In genomic region chr1:84913025-84913892, GRCh38 we compare ENCODE assay signal across 1 cellular context.
TF ChIP-seq lines count a peak whose summit lies in the region.

No MANE protein-coding gene starts in this region.

TF ChIP-seq in HEK293, 187 proteins besides CTCF, POLR2A, EP300 and RAD21 (continued from another document):
- no peak for TF ChIP-seq ZSCAN4 (tag by site-specific recombination; IDR thresholded peaks at IDR 0.05)
- no peak for TF ChIP-seq ZNF416 (tag by site-specific recombination; IDR thresholded peaks at IDR 0.05)
- peak; percentile 70; the same call in 1 of the 2 replicates for TF ChIP-seq ZNF394 (tag by site-specific recombination; IDR thresholded peaks at IDR 0.05; ENCODE audit: borderline replicate concordance)
- no peak for TF ChIP-seq AEBP2 (tag by site-specific recombination; IDR thresholded peaks at IDR 0.05; ENCODE audit: borderline replicate concordance)
- TF ChIP-seq ZFP37 (tag by site-specific recombination; IDR thresholded peaks at IDR 0.05), result peak; percentile 42; the same call in 1 of the 2 replicates
- TF ChIP-seq SP7 (tag by site-specific recombination; IDR thresholded peaks at IDR 0.05), result peak; percentile 66; the same call in 1 of the 2 replicates
- peak; percentile 15; the same call in 1 of the 2 replicates for TF ChIP-seq KLF8 (tag by site-specific recombination; IDR thresholded peaks at IDR 0.05)
- TF ChIP-seq ZNF24 (tag by site-specific recombination; IDR thresholded peaks at IDR 0.05), result peak; percentile 70
- peak; percentile 57 for TF ChIP-seq PATZ1 (tag by site-specific recombination; IDR thresholded peaks at IDR 0.05)
- TF ChIP-seq ZNF658 (tag by site-specific recombination; IDR thresholded peaks at IDR 0.05), result no peak
- no peak for TF ChIP-seq ZNF449 (tag by site-specific recombination; IDR thresholded peaks at IDR 0.05)
- TF ChIP-seq HIC1 (tag by site-specific recombination; IDR thresholded peaks at IDR 0.05), result peak; percentile 73; the same call in 1 of the 2 replicates
- no peak for TF ChIP-seq PBX3 (CRISPR knock-in tag; IDR thresholded peaks at IDR 0.05)
- peak; percentile 75 for TF ChIP-seq ZFHX2 (tag by site-specific recombination; conservative IDR thresholded peaks at IDR 0.05)
- peak; percentile 84 for TF ChIP-seq GFI1B (tag by site-specific recombination; IDR thresholded peaks at IDR 0.05)
- no peak for TF ChIP-seq ZNF248 (tag by site-specific recombination; IDR thresholded peaks at IDR 0.05)
- TF ChIP-seq ZNF341 (tag by site-specific recombination; IDR thresholded peaks at IDR 0.05; ENCODE audit: low read depth), result no peak
- TF ChIP-seq ZNF549 (tag by site-specific recombination; IDR thresholded peaks at IDR 0.05), result peak; percentile 40; the same call in 1 of the 2 replicates
- TF ChIP-seq TCF7L2 (IDR thresholded peaks at IDR 0.05; ENCODE audit: borderline replicate concordance, low read depth, low read length), result peak; percentile 59
- TF ChIP-seq ZNF843 (tag by site-specific recombination; IDR thresholded peaks at IDR 0.05), result peak; percentile 57; the same call in 1 of the 2 replicates
- peak; percentile 46; the same call in 1 of the 2 replicates for TF ChIP-seq INSM2 (tag by site-specific recombination; IDR thresholded peaks at IDR 0.05)
- peak; percentile 93 for TF ChIP-seq OSR2 (tag by site-specific recombination; IDR thresholded peaks at IDR 0.05)
- TF ChIP-seq MZF1 (tag by site-specific recombination; IDR thresholded peaks at IDR 0.05; ENCODE audit: borderline replicate concordance), result peak; percentile 40; the same call in 1 of the 2 replicates
- peak; percentile 68 for TF ChIP-seq BCL11A (tag by site-specific recombination; IDR thresholded peaks at IDR 0.05; ENCODE audit: low read depth)
- peak; percentile 81 for TF ChIP-seq ZBTB17 (tag by site-specific recombination; IDR thresholded peaks at IDR 0.05)
- no peak for TF ChIP-seq YY2 (tag by site-specific recombination; IDR thresholded peaks at IDR 0.05)
- peak; percentile 67 for TF ChIP-seq PRDM6 (tag by site-specific recombination; IDR thresholded peaks at IDR 0.05)
- TF ChIP-seq ZNF580 (tag by site-specific recombination; IDR thresholded peaks at IDR 0.05), result peak; percentile 75
- peak; percentile 57 for TF ChIP-seq PRDM10 (tag by site-specific recombination; IDR thresholded peaks at IDR 0.05)
- TF ChIP-seq ZNF362 (tag by site-specific recombination; IDR thresholded peaks at IDR 0.05), result peak; percentile 69; the same call in 1 of the 2 replicates
- peak; percentile 81 for TF ChIP-seq IKZF3 (tag by site-specific recombination; IDR thresholded peaks at IDR 0.05)
- peak; percentile 52 for TF ChIP-seq FEZF1 (tag by site-specific recombination; IDR thresholded peaks at IDR 0.05)
- TF ChIP-seq ZSCAN30 (tag by site-specific recombination; IDR thresholded peaks at IDR 0.05), result peak; percentile 31; the same call in 1 of the 2 replicates
- TF ChIP-seq ZNF600 (tag by site-specific recombination; IDR thresholded peaks at IDR 0.05), result peak; percentile 56; the same call in 1 of the 2 replicates
- TF ChIP-seq ZNF558 (tag by site-specific recombination; IDR thresholded peaks at IDR 0.05), result peak; percentile 71
